In the genomic region with DNA sequence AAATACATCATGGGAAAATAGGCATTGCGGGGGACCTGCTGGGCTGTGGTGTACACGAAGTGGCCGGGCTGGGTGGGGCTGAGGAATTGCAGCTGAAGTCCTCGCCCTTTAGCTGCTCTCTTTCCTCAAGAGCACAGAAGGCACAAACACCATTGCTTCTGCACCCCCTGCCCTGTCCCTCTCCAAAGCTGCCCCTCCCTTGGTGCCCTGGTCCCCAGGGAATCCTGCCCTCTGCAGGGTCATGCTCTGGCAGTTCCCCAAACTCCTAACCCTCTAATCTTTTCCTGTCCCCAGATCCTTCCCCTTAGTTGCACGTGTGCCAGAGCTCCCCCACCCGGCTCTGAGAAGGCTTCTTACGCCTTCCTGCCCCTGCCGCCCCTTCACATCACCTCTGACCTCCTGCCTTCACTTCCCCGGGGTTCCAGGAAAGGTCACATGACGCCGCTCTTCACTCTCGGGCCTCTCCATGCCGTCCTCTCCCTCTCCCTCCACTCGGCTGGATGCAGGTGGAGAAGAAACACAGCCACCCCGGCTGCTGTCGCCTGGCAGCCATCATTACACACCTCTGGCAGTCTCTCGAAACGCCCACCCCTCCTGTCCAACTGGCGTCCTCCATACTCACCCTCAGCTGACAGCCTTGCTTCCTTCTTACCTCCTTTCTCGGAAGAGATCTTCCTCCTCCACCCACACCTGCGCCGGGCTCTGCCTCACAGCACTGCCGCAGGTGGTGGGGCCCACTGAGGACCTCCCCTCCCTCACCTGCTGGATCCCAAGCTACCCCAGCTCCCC, we compare ENCODE assay signal across 1 cellular context.
A peak's percentile ranks its signal among the peaks of the same experiment; 100 is the strongest.
TF ChIP-seq lines count a peak whose summit lies in the region.

No MANE protein-coding gene starts in this region.

TF ChIP-seq in H1, 55 proteins besides CTCF, POLR2A, EP300 and RAD21:
- TF ChIP-seq, protein P1, sequence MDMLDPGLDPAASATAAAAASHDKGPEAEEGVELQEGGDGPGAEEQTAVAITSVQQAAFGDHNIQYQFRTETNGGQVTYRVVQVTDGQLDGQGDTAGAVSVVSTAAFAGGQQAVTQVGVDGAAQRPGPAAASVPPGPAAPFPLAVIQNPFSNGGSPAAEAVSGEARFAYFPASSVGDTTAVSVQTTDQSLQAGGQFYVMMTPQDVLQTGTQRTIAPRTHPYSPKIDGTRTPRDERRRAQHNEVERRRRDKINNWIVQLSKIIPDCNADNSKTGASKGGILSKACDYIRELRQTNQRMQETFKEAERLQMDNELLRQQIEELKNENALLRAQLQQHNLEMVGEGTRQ (IDR thresholded peaks at IDR 0.05; ENCODE audit: low read length): 0 out of 2 replicates have a peak, but pooled peaks have one; percentile 39
- TF ChIP-seq, protein P2, sequence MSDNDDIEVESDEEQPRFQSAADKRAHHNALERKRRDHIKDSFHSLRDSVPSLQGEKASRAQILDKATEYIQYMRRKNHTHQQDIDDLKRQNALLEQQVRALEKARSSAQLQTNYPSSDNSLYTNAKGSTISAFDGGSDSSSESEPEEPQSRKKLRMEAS (IDR thresholded peaks at IDR 0.05): peak; percentile 35
- TF ChIP-seq EZH2 (IDR thresholded peaks at IDR 0.05; ENCODE audit: low read depth, low read length, severe bottlenecking) (no peak), NRF1 (IDR thresholded peaks at IDR 0.05; ENCODE audit: low read depth, low read length) (no peak), PHF8 (conservative IDR thresholded peaks at IDR 0.05; ENCODE audit: low read depth, low read length) (no peak), TCF12 (IDR thresholded peaks at IDR 0.05; ENCODE audit: low read depth, low read length) (no peak), GTF2F1 (IDR thresholded peaks at IDR 0.05; ENCODE audit: borderline replicate concordance, low read depth, low read length) (no peak), CBX8 (IDR thresholded peaks at IDR 0.05; ENCODE audit: borderline replicate concordance, low read depth, low read length) (no peak), SP2 (IDR thresholded peaks at IDR 0.05; ENCODE audit: low read length) (no peak), CHD2 (IDR thresholded peaks at IDR 0.05; ENCODE audit: low read length) (no peak), BCL11A (IDR thresholded peaks at IDR 0.05; ENCODE audit: low read depth in 2 of 2, low read length in 2 of 2) (no peak)
- TF ChIP-seq, protein P3, sequence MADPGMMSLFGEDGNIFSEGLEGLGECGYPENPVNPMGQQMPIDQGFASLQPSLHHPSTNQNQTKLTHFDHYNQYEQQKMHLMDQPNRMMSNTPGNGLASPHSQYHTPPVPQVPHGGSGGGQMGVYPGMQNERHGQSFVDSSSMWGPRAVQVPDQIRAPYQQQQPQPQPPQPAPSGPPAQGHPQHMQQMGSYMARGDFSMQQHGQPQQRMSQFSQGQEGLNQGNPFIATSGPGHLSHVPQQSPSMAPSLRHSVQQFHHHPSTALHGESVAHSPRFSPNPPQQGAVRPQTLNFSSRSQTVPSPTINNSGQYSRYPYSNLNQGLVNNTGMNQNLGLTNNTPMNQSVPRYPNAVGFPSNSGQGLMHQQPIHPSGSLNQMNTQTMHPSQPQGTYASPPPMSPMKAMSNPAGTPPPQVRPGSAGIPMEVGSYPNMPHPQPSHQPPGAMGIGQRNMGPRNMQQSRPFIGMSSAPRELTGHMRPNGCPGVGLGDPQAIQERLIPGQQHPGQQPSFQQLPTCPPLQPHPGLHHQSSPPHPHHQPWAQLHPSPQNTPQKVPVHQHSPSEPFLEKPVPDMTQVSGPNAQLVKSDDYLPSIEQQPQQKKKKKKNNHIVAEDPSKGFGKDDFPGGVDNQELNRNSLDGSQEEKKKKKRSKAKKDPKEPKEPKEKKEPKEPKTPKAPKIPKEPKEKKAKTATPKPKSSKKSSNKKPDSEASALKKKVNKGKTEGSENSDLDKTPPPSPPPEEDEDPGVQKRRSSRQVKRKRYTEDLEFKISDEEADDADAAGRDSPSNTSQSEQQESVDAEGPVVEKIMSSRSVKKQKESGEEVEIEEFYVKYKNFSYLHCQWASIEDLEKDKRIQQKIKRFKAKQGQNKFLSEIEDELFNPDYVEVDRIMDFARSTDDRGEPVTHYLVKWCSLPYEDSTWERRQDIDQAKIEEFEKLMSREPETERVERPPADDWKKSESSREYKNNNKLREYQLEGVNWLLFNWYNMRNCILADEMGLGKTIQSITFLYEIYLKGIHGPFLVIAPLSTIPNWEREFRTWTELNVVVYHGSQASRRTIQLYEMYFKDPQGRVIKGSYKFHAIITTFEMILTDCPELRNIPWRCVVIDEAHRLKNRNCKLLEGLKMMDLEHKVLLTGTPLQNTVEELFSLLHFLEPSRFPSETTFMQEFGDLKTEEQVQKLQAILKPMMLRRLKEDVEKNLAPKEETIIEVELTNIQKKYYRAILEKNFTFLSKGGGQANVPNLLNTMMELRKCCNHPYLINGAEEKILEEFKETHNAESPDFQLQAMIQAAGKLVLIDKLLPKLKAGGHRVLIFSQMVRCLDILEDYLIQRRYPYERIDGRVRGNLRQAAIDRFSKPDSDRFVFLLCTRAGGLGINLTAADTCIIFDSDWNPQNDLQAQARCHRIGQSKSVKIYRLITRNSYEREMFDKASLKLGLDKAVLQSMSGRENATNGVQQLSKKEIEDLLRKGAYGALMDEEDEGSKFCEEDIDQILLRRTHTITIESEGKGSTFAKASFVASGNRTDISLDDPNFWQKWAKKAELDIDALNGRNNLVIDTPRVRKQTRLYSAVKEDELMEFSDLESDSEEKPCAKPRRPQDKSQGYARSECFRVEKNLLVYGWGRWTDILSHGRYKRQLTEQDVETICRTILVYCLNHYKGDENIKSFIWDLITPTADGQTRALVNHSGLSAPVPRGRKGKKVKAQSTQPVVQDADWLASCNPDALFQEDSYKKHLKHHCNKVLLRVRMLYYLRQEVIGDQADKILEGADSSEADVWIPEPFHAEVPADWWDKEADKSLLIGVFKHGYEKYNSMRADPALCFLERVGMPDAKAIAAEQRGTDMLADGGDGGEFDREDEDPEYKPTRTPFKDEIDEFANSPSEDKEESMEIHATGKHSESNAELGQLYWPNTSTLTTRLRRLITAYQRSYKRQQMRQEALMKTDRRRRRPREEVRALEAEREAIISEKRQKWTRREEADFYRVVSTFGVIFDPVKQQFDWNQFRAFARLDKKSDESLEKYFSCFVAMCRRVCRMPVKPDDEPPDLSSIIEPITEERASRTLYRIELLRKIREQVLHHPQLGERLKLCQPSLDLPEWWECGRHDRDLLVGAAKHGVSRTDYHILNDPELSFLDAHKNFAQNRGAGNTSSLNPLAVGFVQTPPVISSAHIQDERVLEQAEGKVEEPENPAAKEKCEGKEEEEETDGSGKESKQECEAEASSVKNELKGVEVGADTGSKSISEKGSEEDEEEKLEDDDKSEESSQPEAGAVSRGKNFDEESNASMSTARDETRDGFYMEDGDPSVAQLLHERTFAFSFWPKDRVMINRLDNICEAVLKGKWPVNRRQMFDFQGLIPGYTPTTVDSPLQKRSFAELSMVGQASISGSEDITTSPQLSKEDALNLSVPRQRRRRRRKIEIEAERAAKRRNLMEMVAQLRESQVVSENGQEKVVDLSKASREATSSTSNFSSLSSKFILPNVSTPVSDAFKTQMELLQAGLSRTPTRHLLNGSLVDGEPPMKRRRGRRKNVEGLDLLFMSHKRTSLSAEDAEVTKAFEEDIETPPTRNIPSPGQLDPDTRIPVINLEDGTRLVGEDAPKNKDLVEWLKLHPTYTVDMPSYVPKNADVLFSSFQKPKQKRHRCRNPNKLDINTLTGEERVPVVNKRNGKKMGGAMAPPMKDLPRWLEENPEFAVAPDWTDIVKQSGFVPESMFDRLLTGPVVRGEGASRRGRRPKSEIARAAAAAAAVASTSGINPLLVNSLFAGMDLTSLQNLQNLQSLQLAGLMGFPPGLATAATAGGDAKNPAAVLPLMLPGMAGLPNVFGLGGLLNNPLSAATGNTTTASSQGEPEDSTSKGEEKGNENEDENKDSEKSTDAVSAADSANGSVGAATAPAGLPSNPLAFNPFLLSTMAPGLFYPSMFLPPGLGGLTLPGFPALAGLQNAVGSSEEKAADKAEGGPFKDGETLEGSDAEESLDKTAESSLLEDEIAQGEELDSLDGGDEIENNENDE (IDR thresholded peaks at IDR 0.05; ENCODE audit: insufficient replicate concordance, low read length): no peak
- TF ChIP-seq, protein P4, sequence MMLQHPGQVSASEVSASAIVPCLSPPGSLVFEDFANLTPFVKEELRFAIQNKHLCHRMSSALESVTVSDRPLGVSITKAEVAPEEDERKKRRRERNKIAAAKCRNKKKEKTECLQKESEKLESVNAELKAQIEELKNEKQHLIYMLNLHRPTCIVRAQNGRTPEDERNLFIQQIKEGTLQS (IDR thresholded peaks at IDR 0.05; ENCODE audit: insufficient read depth, low read depth, low read length): no peak
- TF ChIP-seq, protein P5, sequence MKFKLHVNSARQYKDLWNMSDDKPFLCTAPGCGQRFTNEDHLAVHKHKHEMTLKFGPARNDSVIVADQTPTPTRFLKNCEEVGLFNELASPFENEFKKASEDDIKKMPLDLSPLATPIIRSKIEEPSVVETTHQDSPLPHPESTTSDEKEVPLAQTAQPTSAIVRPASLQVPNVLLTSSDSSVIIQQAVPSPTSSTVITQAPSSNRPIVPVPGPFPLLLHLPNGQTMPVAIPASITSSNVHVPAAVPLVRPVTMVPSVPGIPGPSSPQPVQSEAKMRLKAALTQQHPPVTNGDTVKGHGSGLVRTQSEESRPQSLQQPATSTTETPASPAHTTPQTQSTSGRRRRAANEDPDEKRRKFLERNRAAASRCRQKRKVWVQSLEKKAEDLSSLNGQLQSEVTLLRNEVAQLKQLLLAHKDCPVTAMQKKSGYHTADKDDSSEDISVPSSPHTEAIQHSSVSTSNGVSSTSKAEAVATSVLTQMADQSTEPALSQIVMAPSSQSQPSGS (IDR thresholded peaks at IDR 0.05; ENCODE audit: low read length): no peak
TF ChIP-seq in H1: peak in this region for 2.
